21 cellular contexts compared by ENCODE assay signal in the genomic region with DNA sequence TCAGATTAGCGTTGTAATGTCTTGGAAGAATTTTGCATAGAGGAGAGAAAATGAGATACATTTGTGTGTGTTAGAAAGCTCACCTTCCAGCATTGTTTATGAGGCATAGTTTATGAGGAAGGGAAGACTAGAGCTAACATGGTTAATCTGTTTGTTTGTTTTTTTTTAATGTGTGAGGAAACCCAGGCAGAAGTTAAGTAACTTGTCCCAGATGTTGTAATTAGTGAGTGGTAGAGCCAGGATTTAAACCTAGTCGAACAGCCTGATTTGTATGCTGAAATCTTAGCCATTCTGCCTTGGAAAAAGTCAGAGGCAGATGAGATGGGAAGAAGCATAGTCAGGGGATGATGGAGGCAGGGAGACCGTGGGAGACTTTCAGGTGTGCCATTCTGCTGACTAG. TPM values are rescaled to one million over a fixed set of nuclear protein-coding genes. Genes with fewer than 3 reads are reported as not detected.
DNase-seq lines count a peak whose midpoint lies in the region; ATAC-seq, FAIRE-seq and TF ChIP-seq lines count a peak whose summit lies in the region.
"Had no signal": no experiment of that assay in that cellular context is flagged by ENCODE, and none has a peak within 500 bp of the region (broad histone marks: within the 10 kb centered on the region; RNA-seq: fewer than 3 reads in every experiment).

No MANE protein-coding gene starts in this region.

- H3K4me1 ChIP-seq in right lobe of liver (peaks cover 0 to 15% (median 8%) of the 10 kb centered on the region in 4 donors), HepG2 (ENCODE audit: insufficient read depth, low read length) (peaks cover 15% of the 10 kb centered on the region), kidney (ENCODE audit: control insufficient read depth in 1 of 2, insufficient read depth in 1 of 2, low read depth in 1 of 2, low read length in 2 of 2) (peaks cover 0 to 2% of the 10 kb centered on the region in 2 donors)
- H3K4me1 ChIP-seq: Caco-2 had no signal

- FAIRE-seq in HepG2 (lab: Jason Lieb, UNC) (no peak), kidney (lab: Jason Lieb, UNC) (no peak)
- FAIRE-seq: H54 had no signal

- TF ChIP-seq CTCF in right lobe of liver (IDR thresholded peaks at IDR 0.05): no peak
- TF ChIP-seq CTCF in HepG2 (CRISPR knock-in tag; IDR thresholded peaks at IDR 0.05): no peak
- TF ChIP-seq CTCF in kidney (IDR thresholded peaks at IDR 0.05; ENCODE audit: borderline replicate concordance, extremely low read depth, insufficient read depth): no peak

- CTCF ChIA-PET in HepG2 (lab: Yijun Ruan, JAX; ENCODE audit: low intra/inter-chr PET ratio, low total read pairs): no interaction called here

- no peak overlapping the region for H2AFZ ChIP-seq in HepG2 (ENCODE audit: low read length)

- H3K4me1 Mint-ChIP-seq in activated naive CD8-positive, alpha-beta T cell treated with anti-CD3 and anti-CD28 coated beads, Interleukin-2, amount 50 U/mL, for 24 hours: peaks cover 30% of the 10 kb centered on the region
- H3K4me1 Mint-ChIP-seq in stimulated activated naive B cell treated with anti-CD40 and anti-IgM and Interleukin-4, amounts not matched to agents 10 μg/mL and 1 μg/mL and 100 μg/mL, for 72 hours: peaks cover 7 to 11% of the 10 kb centered on the region in 2 donors
- H3K4me1 Mint-ChIP-seq: IgD-negative memory B cell had no signal

- H4K20me1 ChIP-seq in HepG2 (ENCODE audit: insufficient read depth, low read length): no peaks in the 10 kb centered on the region

- peaks cover 4 to 77% (median 26%) of the 10 kb centered on the region in 4 donors for H3K36me3 ChIP-seq in right lobe of liver
- H3K36me3 ChIP-seq in HepG2 (replicated peaks in 1 of 2; ENCODE audit: control insufficient read depth in 1 of 2, insufficient read depth in 2 of 2, low read length in 2 of 2): peaks cover 45 to 94% of the 10 kb centered on the region in 2 experiments
- peaks cover 51 to 62% of the 10 kb centered on the region in 2 donors for H3K36me3 ChIP-seq in kidney (ENCODE audit: control insufficient read depth in 1 of 2, insufficient read depth in 2 of 2, low read length in 2 of 2)

- no peaks in the 10 kb centered on the region for H3K27me3 Mint-ChIP-seq in activated naive CD8-positive, alpha-beta T cell treated with anti-CD3 and anti-CD28 coated beads, Interleukin-2, amount 50 U/mL, for 24 hours
- H3K27me3 Mint-ChIP-seq in stimulated activated naive B cell treated with anti-CD40 and anti-IgM and Interleukin-4, amounts not matched to agents 10 μg/mL and 1 μg/mL and 100 μg/mL, for 72 hours: no peaks in the 10 kb centered on the region
- H3K27me3 Mint-ChIP-seq: IgD-negative memory B cell had no signal

- no TSS peak for BruUV-seq in HepG2 (replicated peaks; lab: Mats Ljungman, UMichigan)

- H3K9ac ChIP-seq in HepG2 (ENCODE audit: insufficient read depth, low read depth, low read length): no peak overlapping the region
- no peak overlapping the region for H3K9ac ChIP-seq in kidney (ENCODE audit: low read length in 2 of 2)

- no peaks in the 10 kb centered on the region for H3K9me3 Mint-ChIP-seq in activated naive CD8-positive, alpha-beta T cell treated with anti-CD3 and anti-CD28 coated beads, Interleukin-2, amount 50 U/mL, for 24 hours
- H3K9me3 Mint-ChIP-seq in stimulated activated naive B cell treated with anti-CD40 and anti-IgM and Interleukin-4, amounts not matched to agents 10 μg/mL and 1 μg/mL and 100 μg/mL, for 72 hours: no peaks in the 10 kb centered on the region
- H3K9me3 Mint-ChIP-seq: CD14-positive monocyte, IgD-negative memory B cell had no signal

- H3K36me3 Mint-ChIP-seq in activated naive CD8-positive, alpha-beta T cell treated with anti-CD3 and anti-CD28 coated beads, Interleukin-2, amount 50 U/mL, for 24 hours (ENCODE audit: low read depth): peaks cover 40% of the 10 kb centered on the region
- H3K36me3 Mint-ChIP-seq in stimulated activated naive B cell treated with anti-CD40 and anti-IgM and Interleukin-4, amounts not matched to agents 10 μg/mL and 1 μg/mL and 100 μg/mL, for 72 hours: peaks cover 12 to 19% of the 10 kb centered on the region in 2 donors

- H3K27ac ChIP-seq in right lobe of liver (no peak overlapping the region), HepG2 (ENCODE audit: extremely low read length, insufficient read depth, low read length) (no peak overlapping the region), kidney (ENCODE audit: low read depth in 2 of 2, low read length in 2 of 2) (peak overlapping the region; percentile 0 to 15)
- H3K27ac ChIP-seq: HL-60 had no signal

- ATAC-seq in right lobe of liver: peak; percentile 42 to 71 (median 64)
- no peak for ATAC-seq in HepG2
- ATAC-seq in activated naive CD8-positive, alpha-beta T cell treated with anti-CD3 and anti-CD28 coated beads, Interleukin-2, amount 50 U/mL, for 24 hours: no peak
- no peak for ATAC-seq in stimulated activated naive B cell treated with anti-CD40 and anti-IgM and Interleukin-4, amounts not matched to agents 10 μg/mL and 1 μg/mL and 100 μg/mL, for 72 hours (replicated peaks)
- ATAC-seq in GM18498 (IDR thresholded peaks at IDR 0.05; ENCODE audit: unreplicated experiment): no peak

- H3K27me3 ChIP-seq in right lobe of liver (no peaks in the 10 kb centered on the region), HepG2 (ENCODE audit: control insufficient read depth in 1 of 2, insufficient read depth in 2 of 2, low read length in 2 of 2) (no peaks in the 10 kb centered on the region)

- no peak for TF ChIP-seq POLR2A in right lobe of liver (IDR thresholded peaks at IDR 0.05)
- no peak for TF ChIP-seq POLR2A in HepG2 (IDR thresholded peaks at IDR 0.05; ENCODE audit: insufficient read depth in 1 of 2, low read depth in 2 of 2, low read length in 2 of 2)

- POLR2A ChIA-PET in HepG2 (lab: Yijun Ruan, JAX): no interaction called here

- H3K4me3 Mint-ChIP-seq in activated naive CD8-positive, alpha-beta T cell treated with anti-CD3 and anti-CD28 coated beads, Interleukin-2, amount 50 U/mL, for 24 hours: no peak overlapping the region
- H3K4me3 Mint-ChIP-seq in stimulated activated naive B cell treated with anti-CD40 and anti-IgM and Interleukin-4, amounts not matched to agents 10 μg/mL and 1 μg/mL and 100 μg/mL, for 72 hours: no peak overlapping the region
- H3K4me3 Mint-ChIP-seq: CD14-positive monocyte, IgD-negative memory B cell had no signal

- in situ Hi-C loops in HepG2 (cut with HindIII; ENCODE audit: extremely low pct_ligation_motif_present, low pct_unique_long_range_greater_than_20kb): no loop called here

- H3K27ac Mint-ChIP-seq in activated naive CD8-positive, alpha-beta T cell treated with anti-CD3 and anti-CD28 coated beads, Interleukin-2, amount 50 U/mL, for 24 hours: peak overlapping the region; percentile 40
- peak overlapping the region; percentile 66 for H3K27ac Mint-ChIP-seq in stimulated activated naive B cell treated with anti-CD40 and anti-IgM and Interleukin-4, amounts not matched to agents 10 μg/mL and 1 μg/mL and 100 μg/mL, for 72 hours
- H3K27ac Mint-ChIP-seq: IgD-negative memory B cell had no signal

- H3K79me2 ChIP-seq in HepG2 (ENCODE audit: insufficient read depth, low read length): no peaks in the 10 kb centered on the region

- DNase-seq in right lobe of liver: no peak
- no peak for DNase-seq in HepG2 (ENCODE audit: low spot score)
- DNase-seq in activated naive CD8-positive, alpha-beta T cell treated with anti-CD3 and anti-CD28 coated beads, Interleukin-2, amount 50 U/mL, for 24 hours: no peak
- no peak for DNase-seq in kidney
- no peak for DNase-seq in stimulated activated naive B cell treated with anti-CD40 and anti-IgM and Interleukin-4, amounts not matched to agents 10 μg/mL and 1 μg/mL and 100 μg/mL, for 72 hours
- no peak for DNase-seq in ureter (ENCODE audit: low spot score)
- DNase-seq: Caco-2, DMS153, GDM1, Karpas-422, NCI-H1417 treated with DMSO at 0.1 percent for 48 hours, NCI-H187 treated with DMSO at 0.1 percent for 48 hours, NCI-H226, NCI-H524, NCI-H82, SHP77 had no signal

- intact Hi-C loops in right lobe of liver (cut with DNase I) (no loop called here), HepG2 (cut with micrococcal nuclease; ENCODE audit: unreplicated experiment) (no loop called here), kidney (cut with DNase I) (no loop called here)

- H3K9me3 ChIP-seq in right lobe of liver: no peaks in the 10 kb centered on the region
- H3K9me3 ChIP-seq in HepG2 (ENCODE audit: low read length): no peaks in the 10 kb centered on the region
- no peaks in the 10 kb centered on the region for H3K9me3 ChIP-seq in kidney (ENCODE audit: control insufficient read depth in 1 of 2, low read length in 2 of 2)
- H3K9me3 ChIP-seq: Caco-2 had no signal

- 43% methylated on average over 3 of the region's 3 CpGs for WGBS in right lobe of liver (ENCODE audit: insufficient coverage, low coverage, low lambda C conversion rate, missing lambda C conversion rate)
- WGBS in HepG2 (ENCODE audit: low lambda C conversion rate): 84% methylated on average over 3 of the region's 3 CpGs

- no peak for TF ChIP-seq EP300 in HepG2 (IDR thresholded peaks at IDR 0.05; ENCODE audit: low read depth in 2 of 2, low read length in 2 of 2)
- no peak for TF ChIP-seq EP300 in HepG2 (CRISPR knock-in tag; IDR thresholded peaks at IDR 0.05; ENCODE audit: borderline replicate concordance)

- TF ChIP-seq RAD21 in HepG2 (CRISPR knock-in tag; IDR thresholded peaks at IDR 0.05): no peak

- H3K4me3 ChIP-seq in right lobe of liver (no peak overlapping the region), HepG2 (replicated peaks in 1 of 3; ENCODE audit: insufficient read depth in 1 of 3, low read depth in 2 of 3, low read length in 3 of 3) (no peak overlapping the region), kidney (ENCODE audit: low read length in 2 of 2) (no peak overlapping the region)

- H3K4me2 ChIP-seq in HepG2 (ENCODE audit: low read depth, low read length): no peak overlapping the region

RNA-seq across cellular contexts. Expression of gene NDUFAF5, which starts 29.1 kb away (rescaled TPM):
- 10 to 100 TPM in 5 of 6 experiments, 1 to 10 TPM in 1; 9.8 to 15.9 (median 11.7) TPM for total RNA-seq in right lobe of liver
- total RNA-seq in HepG2 (2016; rRNA removed; fragmentation: Illumina TruSeq; extraction: Trizol): 66.7 and 86.0 TPM in 2 replicates
- total RNA-seq in HepG2 (2016; cell fraction: cytosol; rRNA removed; fragmentation: Illumina TruSeq; extraction: Trizol; ENCODE audit: low read depth): 30.8 and 32.0 TPM in 2 replicates
- 74.9 and 86.0 TPM in 2 replicates for total RNA-seq in HepG2 (2016; cell fraction: insoluble cytoplasmic fraction; rRNA removed; fragmentation: Illumina TruSeq; extraction: Trizol)
- total RNA-seq in HepG2 (2016; cell fraction: membrane; rRNA removed; fragmentation: Illumina TruSeq; extraction: Trizol): 50.4 and 54.3 TPM in 2 replicates
- 91.1 and 92.0 TPM in 2 replicates for total RNA-seq in HepG2 (2016; cell fraction: nucleus; rRNA removed; fragmentation: Illumina TruSeq; extraction: Trizol)
- polyA plus RNA-seq in HepG2 (2011; rRNA removed): 18.7 and 23.1 TPM in 2 replicates
- polyA plus RNA-seq in HepG2 (2011; cell fraction: cytosol; rRNA removed): 10.1 and 15.3 TPM in 2 replicates
- 20.9 and 31.1 TPM in 2 replicates for polyA plus RNA-seq in HepG2 (2011; cell fraction: nucleus; rRNA removed)
- 27.5 and 36.0 TPM in 2 replicates for polyA plus RNA-seq in HepG2 (2012)
- 19.8 and 21.6 TPM in 2 replicates for polyA plus RNA-seq in HepG2 (2016; cell fraction: cytosol; fragmentation: Illumina TruSeq; extraction: Trizol; ENCODE audit: low read depth)
- polyA plus RNA-seq in HepG2 (2016; cell fraction: insoluble cytoplasmic fraction; fragmentation: Illumina TruSeq; extraction: Trizol; ENCODE audit: low read depth): 63.1 and 68.5 TPM in 2 replicates
- polyA plus RNA-seq in HepG2 (2016; cell fraction: membrane; fragmentation: Illumina TruSeq; extraction: Trizol; ENCODE audit: low read depth): 22.7 and 26.9 TPM in 2 replicates
- 87.8 and 109 TPM in 2 replicates for polyA plus RNA-seq in HepG2 (2016; cell fraction: nucleus; fragmentation: Illumina TruSeq; extraction: Trizol; ENCODE audit: insufficient read depth, low read depth)
- 4.9 and 6.3 TPM in 2 replicates for polyA minus RNA-seq in HepG2 (2011; rRNA and poly(A)+ RNA removed; ENCODE audit: low replicate concordance)
- polyA minus RNA-seq in HepG2 (2011; cell fraction: cytosol; rRNA and poly(A)+ RNA removed): 8.4 and 9.1 TPM in 2 replicates
- 107 and 108 TPM in 2 replicates for polyA minus RNA-seq in HepG2 (2011; cell fraction: nucleus; rRNA and poly(A)+ RNA removed)
- 26.4 TPM for total RNA-seq in kidney
- polyA plus RNA-seq in kidney (ENCODE audit: insufficient read depth, low read depth, low replicate concordance): 52.1 TPM
- total RNA-seq in ureter: 51.6 TPM

RNA-seq across cellular contexts. Expression of gene ESF1, which starts 29.2 kb away (rescaled TPM):
- 1 to 10 TPM; 4.4 to 8.9 (median 6.9) TPM for total RNA-seq in right lobe of liver
- total RNA-seq in HepG2 (2016; rRNA removed; fragmentation: Illumina TruSeq; extraction: Trizol): 66.9 and 95.1 TPM in 2 replicates
- 7.5 and 9.0 TPM in 2 replicates for total RNA-seq in HepG2 (2016; cell fraction: cytosol; rRNA removed; fragmentation: Illumina TruSeq; extraction: Trizol; ENCODE audit: low read depth)
- 68.6 and 90.2 TPM in 2 replicates for total RNA-seq in HepG2 (2016; cell fraction: insoluble cytoplasmic fraction; rRNA removed; fragmentation: Illumina TruSeq; extraction: Trizol)
- total RNA-seq in HepG2 (2016; cell fraction: membrane; rRNA removed; fragmentation: Illumina TruSeq; extraction: Trizol): 13.8 and 18.1 TPM in 2 replicates
- total RNA-seq in HepG2 (2016; cell fraction: nucleus; rRNA removed; fragmentation: Illumina TruSeq; extraction: Trizol): 67.2 and 79.2 TPM in 2 replicates
- polyA plus RNA-seq in HepG2 (2011; rRNA removed): 5.7 and 7.3 TPM in 2 replicates
- polyA plus RNA-seq in HepG2 (2011; cell fraction: cytosol; rRNA removed): 1.7 and 2.7 TPM in 2 replicates
- 2.5 and 5.8 TPM in 2 replicates for polyA plus RNA-seq in HepG2 (2011; cell fraction: nucleus; rRNA removed)
- polyA plus RNA-seq in HepG2 (2012): 34.6 and 44.9 TPM in 2 replicates
- 1.00 and 1.2 TPM in 2 replicates for polyA plus RNA-seq in HepG2 (2016; cell fraction: cytosol; fragmentation: Illumina TruSeq; extraction: Trizol; ENCODE audit: low read depth)
- 69.7 and 73.1 TPM in 2 replicates for polyA plus RNA-seq in HepG2 (2016; cell fraction: insoluble cytoplasmic fraction; fragmentation: Illumina TruSeq; extraction: Trizol; ENCODE audit: low read depth)
- polyA plus RNA-seq in HepG2 (2016; cell fraction: membrane; fragmentation: Illumina TruSeq; extraction: Trizol; ENCODE audit: low read depth): 3.0 and 3.7 TPM in 2 replicates
- polyA plus RNA-seq in HepG2 (2016; cell fraction: nucleus; fragmentation: Illumina TruSeq; extraction: Trizol; ENCODE audit: insufficient read depth, low read depth): 61.2 and 66.0 TPM in 2 replicates
- 0.32 and 0.37 TPM in 2 replicates for polyA minus RNA-seq in HepG2 (2011; rRNA and poly(A)+ RNA removed; ENCODE audit: low replicate concordance)
- 10.5 and 11.4 TPM in 2 replicates for polyA minus RNA-seq in HepG2 (2011; cell fraction: cytosol; rRNA and poly(A)+ RNA removed)
- 47.6 and 49.1 TPM in 2 replicates for polyA minus RNA-seq in HepG2 (2011; cell fraction: nucleus; rRNA and poly(A)+ RNA removed)
- 12.6 TPM for total RNA-seq in kidney
- 4.9 TPM for polyA plus RNA-seq in kidney (ENCODE audit: insufficient read depth, low read depth, low replicate concordance)
- total RNA-seq in ureter: 18.9 TPM

Comparison
In these comparisons a context has a peak if more than half of its experiments do, and no peak if none do; other contexts are left out.
1. ATAC-seq: peak in right lobe of liver (4 of 4); none in HepG2 (single experiment), activated naive CD8-positive, alpha-beta T cell treated with anti-CD3 and anti-CD28 coated beads, Interleukin-2, amount 50 U/mL, for 24 hours (single experiment), stimulated activated naive B cell treated with anti-CD40 and anti-IgM and Interleukin-4, amounts not matched to agents 10 μg/mL and 1 μg/mL and 100 μg/mL, for 72 hours (0 of 2) and GM18498 (single experiment).
2. H3K27ac ChIP-seq: peak in kidney (2 of 2); none in right lobe of liver (0 of 3) and HepG2 (single experiment).